8 cellular contexts compared by ENCODE assay signal in genomic region chr19:23823952-23824389, GRCh38.
DNase-seq lines count a peak whose midpoint lies in the region; ATAC-seq and TF ChIP-seq lines count a peak whose summit lies in the region.

No MANE protein-coding gene starts in this region.

- DNase-seq in activated CD4-positive, alpha-beta T cell treated with anti-CD3 and anti-CD28 coated beads, Interleukin-2, amount 50 U/mL, for 48 hours, result peak; percentile 15 to 23
- DNase-seq in activated CD4-positive, alpha-beta T cell treated with anti-CD3 and anti-CD28 coated beads, Interleukin-2, amount 10 ng/mL, durations not matched to agents 24 days and 14 days, result no peak
- DNase-seq in activated naive CD8-positive, alpha-beta T cell treated with anti-CD3 and anti-CD28 coated beads for 36 hours, result peak; percentile 14
- DNase-seq in progenitor cell of endocrine pancreas (ENCODE audit: low spot score, unreplicated experiment) (no peak), Right ventricle myocardium superior (no peak)

- peaks cover 2% of the 10 kb centered on the region for H3K36me3 Mint-ChIP-seq in activated CD4-positive, alpha-beta T cell treated with anti-CD3 and anti-CD28 coated beads, Interleukin-2, amount 10 ng/mL, durations not matched to agents 24 days and 14 days (ENCODE audit: low read depth)
- H3K36me3 Mint-ChIP-seq in activated naive CD8-positive, alpha-beta T cell treated with anti-CD3 and anti-CD28 coated beads for 36 hours, result peaks cover 7% of the 10 kb centered on the region
- peaks cover 46% of the 10 kb centered on the region for H3K36me3 Mint-ChIP-seq in progenitor cell of endocrine pancreas (ENCODE audit: insufficient read depth)

- H3K4me1 Mint-ChIP-seq in activated CD4-positive, alpha-beta T cell treated with anti-CD3 and anti-CD28 coated beads, Interleukin-2, amount 10 ng/mL, durations not matched to agents 24 days and 14 days, result no peaks in the 10 kb centered on the region
- no peaks in the 10 kb centered on the region for H3K4me1 Mint-ChIP-seq in activated naive CD8-positive, alpha-beta T cell treated with anti-CD3 and anti-CD28 coated beads for 36 hours
- H3K4me1 Mint-ChIP-seq in progenitor cell of endocrine pancreas (ENCODE audit: low read depth), result no peaks in the 10 kb centered on the region

- H3K4me3 Mint-ChIP-seq in activated CD4-positive, alpha-beta T cell treated with anti-CD3 and anti-CD28 coated beads, Interleukin-2, amount 10 ng/mL, durations not matched to agents 24 days and 14 days, result no peak overlapping the region
- no peak overlapping the region for H3K4me3 Mint-ChIP-seq in activated naive CD8-positive, alpha-beta T cell treated with anti-CD3 and anti-CD28 coated beads for 36 hours
- H3K4me3 Mint-ChIP-seq in progenitor cell of endocrine pancreas (ENCODE audit: low read depth), result no peak overlapping the region

- TF ChIP-seq CTCF in LNCAP (IDR thresholded peaks at IDR 0.05) (peak; percentile 51; the same call in 1 of the 2 replicates), progenitor cell of endocrine pancreas (IDR thresholded peaks at IDR 0.05; ENCODE audit: unreplicated experiment) (peak; percentile 22)

- no peak overlapping the region for H3K27ac Mint-ChIP-seq in activated CD4-positive, alpha-beta T cell treated with anti-CD3 and anti-CD28 coated beads, Interleukin-2, amount 10 ng/mL, durations not matched to agents 24 days and 14 days
- no peak overlapping the region for H3K27ac Mint-ChIP-seq in activated naive CD8-positive, alpha-beta T cell treated with anti-CD3 and anti-CD28 coated beads for 36 hours
- peak overlapping the region; percentile 65 for H3K27ac Mint-ChIP-seq in progenitor cell of endocrine pancreas

- H3K9me3 Mint-ChIP-seq in activated CD4-positive, alpha-beta T cell treated with anti-CD3 and anti-CD28 coated beads, Interleukin-2, amount 10 ng/mL, durations not matched to agents 24 days and 14 days, result peaks cover 27% of the 10 kb centered on the region
- peaks cover 31% of the 10 kb centered on the region for H3K9me3 Mint-ChIP-seq in activated naive CD8-positive, alpha-beta T cell treated with anti-CD3 and anti-CD28 coated beads for 36 hours
- H3K9me3 Mint-ChIP-seq in progenitor cell of endocrine pancreas (ENCODE audit: low read depth), result peaks cover 38% of the 10 kb centered on the region

- no peaks in the 10 kb centered on the region for H3K27me3 Mint-ChIP-seq in activated CD4-positive, alpha-beta T cell treated with anti-CD3 and anti-CD28 coated beads, Interleukin-2, amount 10 ng/mL, durations not matched to agents 24 days and 14 days
- H3K27me3 Mint-ChIP-seq in activated naive CD8-positive, alpha-beta T cell treated with anti-CD3 and anti-CD28 coated beads for 36 hours, result no peaks in the 10 kb centered on the region
- no peaks in the 10 kb centered on the region for H3K27me3 Mint-ChIP-seq in progenitor cell of endocrine pancreas

- ATAC-seq in GM19351 (IDR thresholded peaks at IDR 0.05; ENCODE audit: unreplicated experiment) (no peak), GM18909 (IDR thresholded peaks at IDR 0.05; ENCODE audit: poor library complexity, unreplicated experiment) (no peak), Right ventricle myocardium superior (ENCODE audit: poor library complexity) (no peak)

- intact Hi-C loops in activated CD4-positive, alpha-beta T cell treated with anti-CD3 and anti-CD28 coated beads, Interleukin-2, amount 10 ng/mL, durations not matched to agents 24 days and 14 days (cut with micrococcal nuclease), result no loop called here
- intact Hi-C loops in Right ventricle myocardium superior (cut with DNase I), result no loop called here

Comparison
In these comparisons a context has a peak if more than half of its experiments do, and no peak if none do; other contexts are left out.
1. DNase-seq: peak in activated CD4-positive, alpha-beta T cell treated with anti-CD3 and anti-CD28 coated beads, Interleukin-2, amount 50 U/mL, for 48 hours (2 of 2) and activated naive CD8-positive, alpha-beta T cell treated with anti-CD3 and anti-CD28 coated beads for 36 hours (single experiment); none in activated CD4-positive, alpha-beta T cell treated with anti-CD3 and anti-CD28 coated beads, Interleukin-2, amount 10 ng/mL, durations not matched to agents 24 days and 14 days (single experiment), progenitor cell of endocrine pancreas (single experiment) and Right ventricle myocardium superior (single experiment).